Comparison of ENCODE assay signal across 20 cellular contexts in genomic region chr17:12727076-12727750, GRCh38.
DNase-seq lines count a peak whose midpoint lies in the region; ATAC-seq, FAIRE-seq and TF ChIP-seq lines count a peak whose summit lies in the region.
"Had no signal": no experiment of that assay in that cellular context is flagged by ENCODE, and none has a peak within 500 bp of the region (broad histone marks: within the 10 kb centered on the region; RNA-seq: fewer than 3 reads in every experiment).

No MANE protein-coding gene starts in this region.

- dilution Hi-C loops in mammary epithelial cell (cut with HindIII; ENCODE audit: low sequenced_read_pairs), result no loop called here

- H3K36me3 ChIP-seq in mammary epithelial cell (ENCODE audit: insufficient read depth, low read length), result no peaks in the 10 kb centered on the region
- no peaks in the 10 kb centered on the region for H3K36me3 ChIP-seq in K562 (ENCODE audit: control insufficient read depth, insufficient read depth, low read length)
- H3K36me3 ChIP-seq in tibial artery, result peaks cover 0 to 19% (median 9%) of the 10 kb centered on the region in 3 donors
- H3K36me3 ChIP-seq: gastrocnemius medialis had no signal

- BruUV-seq in MCF 10A (replicated peaks; lab: Mats Ljungman, UMichigan) (no TSS peak), mammary epithelial cell (replicated peaks; lab: Mats Ljungman, UMichigan) (no TSS peak), K562 (replicated peaks; lab: Mats Ljungman, UMichigan) (no TSS peak)

- H3K9ac ChIP-seq in mammary epithelial cell (ENCODE audit: insufficient read depth, low read length) (no peak overlapping the region), K562 (ENCODE audit: insufficient read depth in 1 of 2, low read depth in 2 of 2, low read length in 2 of 2) (no peak overlapping the region)

- H3K4me3 Mint-ChIP-seq in MCF 10A (ENCODE audit: unreplicated experiment), result no peak overlapping the region
- H3K4me3 Mint-ChIP-seq: activated naive CD8-positive, alpha-beta T cell treated with anti-CD3 and anti-CD28 coated beads, Interleukin-2, amount 50 U/mL, for 24 hours; dendritic cell treated with granulocyte-macrophage colony-stimulating factor and Interleukin-4, amounts not matched to agents 40 ng/mL and 50 ng/mL, for 4 days; naive thymus-derived CD4-positive, alpha-beta T cell had no signal

- no peak overlapping the region for H3K4me3 ChIP-seq in mammary epithelial cell (replicated peaks in 1 of 3; ENCODE audit: insufficient read depth in 1 of 3, low read depth in 2 of 3, low read length in 3 of 3)
- no peak overlapping the region for H3K4me3 ChIP-seq in K562
- H3K4me3 ChIP-seq in tibial artery, result no peak overlapping the region
- H3K4me3 ChIP-seq: gastrocnemius medialis, PC-9 had no signal

- no peak for ATAC-seq in K562
- ATAC-seq in HG02840 (IDR thresholded peaks at IDR 0.05; ENCODE audit: low FRiP score, unreplicated experiment), result no peak
- ATAC-seq in GM21786 (IDR thresholded peaks at IDR 0.05; ENCODE audit: unreplicated experiment), result no peak
- ATAC-seq: activated naive CD8-positive, alpha-beta T cell treated with anti-CD3 and anti-CD28 coated beads, Interleukin-2, amount 50 U/mL, for 24 hours; gastrocnemius medialis; HepG2; naive thymus-derived CD4-positive, alpha-beta T cell had no signal

- no peaks in the 10 kb centered on the region for H3K9me3 Mint-ChIP-seq in MCF 10A (ENCODE audit: unreplicated experiment)
- H3K9me3 Mint-ChIP-seq: dendritic cell treated with granulocyte-macrophage colony-stimulating factor and Interleukin-4, amounts not matched to agents 40 ng/mL and 50 ng/mL, for 4 days had no signal

- TF ChIP-seq EP300 in K562 (IDR thresholded peaks at IDR 0.05; ENCODE audit: low read length), result no peak

- intact Hi-C loops in MCF 10A (cut with micrococcal nuclease) (no loop called here), mammary epithelial cell (cut with micrococcal nuclease) (no loop called here), K562 (cut with micrococcal nuclease) (no loop called here), tibial artery (cut with DNase I; ENCODE audit: low total_unique reads) (no loop called here)

- WGBS in mammary epithelial cell (ENCODE audit: low coverage, missing lambda C conversion rate), result 42% methylated on average over 6 of the region's 6 CpGs
- WGBS in K562 (ENCODE audit: insufficient coverage, low coverage, missing lambda C conversion rate), result 6% methylated on average over 6 of the region's 6 CpGs

- TF ChIP-seq RAD21 in K562 (CRISPR knock-in tag; conservative IDR thresholded peaks at IDR 0.05 in 1 of 2, IDR thresholded peaks at IDR 0.05 in 1 of 2), result no peak

- CTCF ChIA-PET in MCF 10A (lab: Yijun Ruan, JAX), result interaction anchor here (0.8 to 1.9 kb wide), 2 partner anchors 8 to 15 kb away, joined by 3 to 4 read pairs; no protein-coding TSS in a partner anchor
- CTCF ChIA-PET in mammary epithelial cell (lab: Charles Lee; ENCODE audit: low non-redundant PET), result no interaction called here
- CTCF ChIA-PET in K562 (lab: Yijun Ruan, JAX; ENCODE audit: low intra/inter-chr PET ratio), result no interaction called here

- POLR2A ChIA-PET in MCF 10A (lab: Yijun Ruan, JAX), result interaction anchor here (1.1 kb wide), 1 partner anchor 10 kb away, joined by 3 read pairs; no protein-coding TSS in a partner anchor
- POLR2A ChIA-PET in K562 (lab: Yijun Ruan, JAX), result interaction anchor here (1.0 kb wide), 1 partner anchor 9 kb away, joined by 3 read pairs; no protein-coding TSS in a partner anchor

- TF ChIP-seq CTCF in MCF 10A (IDR thresholded peaks at IDR 0.05; ENCODE audit: unreplicated experiment) (no peak), mammary epithelial cell (conservative IDR thresholded peaks at IDR 0.05 in 1 of 2, IDR thresholded peaks at IDR 0.05 in 1 of 2; ENCODE audit: extremely low read depth in 1 of 2, insufficient read depth in 1 of 2, low read depth in 1 of 2, low read length in 2 of 2) (no peak), K562 (IDR thresholded peaks at IDR 0.05 in 2 of 3, conservative IDR thresholded peaks at IDR 0.05 in 1 of 3; ENCODE audit: insufficient read depth in 2 of 3, low read depth in 1 of 3, low read length in 3 of 3) (no peak), tibial artery (IDR thresholded peaks at IDR 0.05) (no peak)

- in situ Hi-C loops in mammary epithelial cell (cut with MboI; ENCODE audit: low sequenced_read_pairs in 2 of 2), result no loop called here
- in situ Hi-C loops in K562 (cut with MboI), result no loop called here

- H3K4me1 ChIP-seq in mammary epithelial cell (ENCODE audit: insufficient read depth, low read length), result no peaks in the 10 kb centered on the region
- no peaks in the 10 kb centered on the region; a peak in 1 of 5 replicates for H3K4me1 ChIP-seq in K562 (replicated peaks in 1 of 2; ENCODE audit: control insufficient read depth in 2 of 2, insufficient read depth in 2 of 2, low read length in 2 of 2)
- H3K4me1 ChIP-seq in tibial artery, result peaks cover 0 to 50% (median 27%) of the 10 kb centered on the region in 4 donors
- H3K4me1 ChIP-seq: gastrocnemius medialis had no signal

- H3K9me1 ChIP-seq in K562 (ENCODE audit: control insufficient read depth, insufficient read depth, low read length), result no peaks in the 10 kb centered on the region

- H3K27me3 Mint-ChIP-seq in MCF 10A (ENCODE audit: insufficient read depth, unreplicated experiment), result no peaks in the 10 kb centered on the region
- H3K27me3 Mint-ChIP-seq: activated naive CD8-positive, alpha-beta T cell treated with anti-CD3 and anti-CD28 coated beads, Interleukin-2, amount 50 U/mL, for 24 hours; dendritic cell treated with granulocyte-macrophage colony-stimulating factor and Interleukin-4, amounts not matched to agents 40 ng/mL and 50 ng/mL, for 4 days had no signal

- no peaks in the 10 kb centered on the region for H3K79me2 ChIP-seq in mammary epithelial cell (ENCODE audit: insufficient read depth, low read length)
- no peaks in the 10 kb centered on the region for H3K79me2 ChIP-seq in K562 (ENCODE audit: control insufficient read depth, insufficient read depth, low read length)

- H3K27me3 ChIP-seq in mammary epithelial cell (ENCODE audit: insufficient read depth, low read length) (no peaks in the 10 kb centered on the region), K562 (ENCODE audit: control insufficient read depth in 2 of 2, insufficient read depth in 2 of 2, low read length in 2 of 2) (no peaks in the 10 kb centered on the region), tibial artery (no peaks in the 10 kb centered on the region)
- H3K27me3 ChIP-seq: gastrocnemius medialis had no signal

- H3K27ac ChIP-seq in mammary epithelial cell (ENCODE audit: insufficient read depth, low read depth, low read length) (no peak overlapping the region), K562 (ENCODE audit: extremely low read depth, low read depth, low read length) (no peak overlapping the region), tibial artery (peak overlapping the region; percentile 78 to 86)
- H3K27ac ChIP-seq: 22Rv1, gastrocnemius medialis, PC-9 had no signal

- H3K4me1 Mint-ChIP-seq in MCF 10A (ENCODE audit: insufficient read depth, unreplicated experiment), result no peaks in the 10 kb centered on the region
- H3K4me1 Mint-ChIP-seq: activated naive CD8-positive, alpha-beta T cell treated with anti-CD3 and anti-CD28 coated beads, Interleukin-2, amount 50 U/mL, for 24 hours had no signal

- no peak overlapping the region for H3K27ac Mint-ChIP-seq in MCF 10A (ENCODE audit: low read depth, unreplicated experiment)
- H3K27ac Mint-ChIP-seq: activated naive CD8-positive, alpha-beta T cell treated with anti-CD3 and anti-CD28 coated beads, Interleukin-2, amount 50 U/mL, for 24 hours; dendritic cell treated with granulocyte-macrophage colony-stimulating factor and Interleukin-4, amounts not matched to agents 40 ng/mL and 50 ng/mL, for 4 days; naive thymus-derived CD4-positive, alpha-beta T cell had no signal

- DNase-seq in MCF 10A (ENCODE audit: unreplicated experiment) (peak; percentile 29), mammary epithelial cell (no peak), K562 (ENCODE audit: extremely low read depth in 1 of 4, low spot score in 3 of 4) (no peak), kidney glomerular epithelial cell (lab: John Stamatoyannopoulos, UW) (peak; percentile 30), tibial artery (no peak), UCSD-AML1 (lab: John Stamatoyannopoulos, UW; ENCODE audit: unreplicated experiment) (no peak)
- DNase-seq: activated CD4-positive, alpha-beta T cell treated with anti-CD3 and anti-CD28 coated beads for 1 hour; activated naive CD8-positive, alpha-beta T cell treated with anti-CD3 and anti-CD28 coated beads, Interleukin-2, amount 50 U/mL, for 24 hours; gastrocnemius medialis; naive thymus-derived CD4-positive, alpha-beta T cell; NCI-H1092 treated with DMSO at 0.1 percent for 48 hours; NCI-H510A treated with DMSO at 0.1 percent for 48 hours; PC-9; T-helper 1 cell had no signal

- H3K4me2 ChIP-seq in mammary epithelial cell (ENCODE audit: insufficient read depth, low read depth, low read length) (no peak overlapping the region), K562 (ENCODE audit: insufficient read depth, low read length) (peak overlapping the region; percentile 37; the same call in 1 of the 2 replicates)
- H3K4me2 ChIP-seq: PC-9 had no signal

- no peaks in the 10 kb centered on the region for H4K20me1 ChIP-seq in mammary epithelial cell (ENCODE audit: insufficient read depth, low read length)
- no peaks in the 10 kb centered on the region for H4K20me1 ChIP-seq in K562 (replicated peaks; ENCODE audit: control insufficient read depth, insufficient read depth, low read length)

- H2AFZ ChIP-seq in mammary epithelial cell (ENCODE audit: low read depth, low read length) (no peak overlapping the region), K562 (ENCODE audit: low read depth, low read length) (no peak overlapping the region)
- H2AFZ ChIP-seq: PC-9 had no signal

- no peaks in the 10 kb centered on the region for H3K36me3 Mint-ChIP-seq in MCF 10A (ENCODE audit: insufficient read depth, unreplicated experiment)
- H3K36me3 Mint-ChIP-seq: naive thymus-derived CD4-positive, alpha-beta T cell had no signal

- H3K9me3 ChIP-seq in mammary epithelial cell (replicated peaks; ENCODE audit: insufficient read depth, low read length), result peaks cover 32% of the 10 kb centered on the region
- no peaks in the 10 kb centered on the region for H3K9me3 ChIP-seq in K562 (replicated peaks; ENCODE audit: control insufficient read depth, insufficient read depth, low read depth, low read length)
- H3K9me3 ChIP-seq in tibial artery, result no peaks in the 10 kb centered on the region
- H3K9me3 ChIP-seq: gastrocnemius medialis had no signal

- TF ChIP-seq POLR2A in K562 (conservative IDR thresholded peaks at IDR 0.05), result no peak

- FAIRE-seq in K562 (lab: Jason Lieb, UNC), result no peak
- FAIRE-seq: HepG2, keratinocyte had no signal

TF ChIP-seq in K562, 482 proteins besides CTCF, POLR2A, EP300 and RAD21 (continues in another document):
- TF ChIP-seq DNMT1 (IDR thresholded peaks at IDR 0.05), result no peak
- no peak for TF ChIP-seq GABPA (tag; conservative IDR thresholded peaks at IDR 0.05; ENCODE audit: low read depth)
- TF ChIP-seq MAZ (CRISPR knock-in tag; conservative IDR thresholded peaks at IDR 0.05 in 1 of 2, IDR thresholded peaks at IDR 0.05 in 1 of 2), result no peak
- no peak for TF ChIP-seq MAFF (IDR thresholded peaks at IDR 0.05; ENCODE audit: low read length)

Comparison
In these comparisons a context has a peak if more than half of its experiments do, and no peak if none do; other contexts are left out.
1. DNase-seq: peak in MCF 10A (single experiment) and kidney glomerular epithelial cell (single experiment); none in mammary epithelial cell (single experiment), K562 (0 of 4), tibial artery (0 of 2) and UCSD-AML1 (single experiment).
2. H3K27ac ChIP-seq: peak in tibial artery (2 of 2); none in mammary epithelial cell (single experiment) and K562 (single experiment).